Comparison of ENCODE assay signal across 16 cellular contexts in genomic region chr12:129819391-129819790, GRCh38.
"Had no signal": no experiment of that assay in that cellular context is flagged by ENCODE, and none has a peak within 500 bp of the region (broad histone marks: within the 10 kb centered on the region; RNA-seq: fewer than 3 reads in every experiment).

No MANE protein-coding gene starts in this region.

- ATAC-seq: activated CD8-positive, alpha-beta T cell treated with anti-CD3 and anti-CD28 coated beads, Interleukin-2, amount 10 ng/mL, durations not matched to agents 7 days and 5 days; left colon; naive thymus-derived CD4-positive, alpha-beta T cell; stimulated activated memory B cell treated with anti-CD40 and anti-IgM and Interleukin-4, amounts not matched to agents 10 μg/mL and 1 μg/mL and 100 μg/mL, for 72 hours had no signal

- H3K9ac ChIP-seq: parathyroid adenoma had no signal

- DNase-seq: activated B cell treated with CpG ODN at 0.5 μM for 24 hours; activated CD4-positive, alpha-beta T cell treated with anti-CD3 and anti-CD28 coated beads for 48 hours; activated CD8-positive, alpha-beta memory T cell treated with anti-CD3 and anti-CD28 coated beads, Interleukin-2, amount 50 U/mL, for 4 hours; activated CD8-positive, alpha-beta T cell treated with anti-CD3 and anti-CD28 coated beads, Interleukin-2, amount 10 ng/mL, durations not matched to agents 7 days and 5 days; activated effector memory CD4-positive, alpha-beta T cell treated with anti-CD3 and anti-CD28 coated beads, Interleukin-2, amount 50 U/mL, for 16 hours; activated T-cell treated with anti-CD3 and anti-CD28 coated beads, Interleukin-2, amount 50 U/mL, for 48 hours; cortex of kidney; effector CD4-positive, alpha-beta T cell; foreskin fibroblast; hippocampal formation; left colon; naive thymus-derived CD4-positive, alpha-beta T cell; retina; stimulated activated CD4-positive, alpha-beta T cell treated with anti-CD3 and anti-CD28 coated beads, Interleukin-2, amount 100 ng/mL, for 48 hours had no signal

- H3K4me1 ChIP-seq: parathyroid adenoma had no signal

- H3K27ac ChIP-seq: parathyroid adenoma had no signal
